In genomic region chr14:90970167-90970600, GRCh38 we compare ENCODE assay signal across 9 cellular contexts.
A peak's percentile ranks its signal among the peaks of the same experiment; 100 is the strongest.
DNase-seq lines count a peak whose midpoint lies in the region; ATAC-seq and TF ChIP-seq lines count a peak whose summit lies in the region.
"Had no signal": no experiment of that assay in that cellular context is flagged by ENCODE, and none has a peak within 500 bp of the region (broad histone marks: within the 10 kb centered on the region; RNA-seq: fewer than 3 reads in every experiment).

No MANE protein-coding gene starts in this region.

- peak overlapping the region; percentile 42 for H3K27ac ChIP-seq in neutrophil

- peak overlapping the region; percentile 94 for H3K27ac Mint-ChIP-seq in activated naive CD8-positive, alpha-beta T cell treated with anti-CD3 and anti-CD28 coated beads, Interleukin-2, amount 50 U/mL, for 24 hours

- no peaks in the 10 kb centered on the region for H3K27me3 ChIP-seq in neutrophil

- peaks cover 38% of the 10 kb centered on the region for H3K4me1 Mint-ChIP-seq in activated naive CD8-positive, alpha-beta T cell treated with anti-CD3 and anti-CD28 coated beads, Interleukin-2, amount 50 U/mL, for 24 hours

- H3K4me1 ChIP-seq in neutrophil (ENCODE audit: control insufficient read depth in 1 of 2, insufficient read depth in 1 of 2, low read depth in 1 of 2, low read length in 1 of 2), result peaks cover 28 to 33% of the 10 kb centered on the region in 2 experiments

- TF ChIP-seq CTCF in neutrophil (IDR thresholded peaks at IDR 0.05), result no peak

- H3K9me3 ChIP-seq in neutrophil, result no peaks in the 10 kb centered on the region

- no peaks in the 10 kb centered on the region for H3K36me3 ChIP-seq in neutrophil

- ATAC-seq in activated naive CD8-positive, alpha-beta T cell treated with anti-CD3 and anti-CD28 coated beads, Interleukin-2, amount 50 U/mL, for 24 hours, result peak; percentile 95

- DNase-seq in SIG-M5 treated with dmso at 0.1 percent for 504 hours (lab: John Stamatoyannopoulos, UW; ENCODE audit: unreplicated experiment) (peak; percentile 44), SIG-M5 (lab: John Stamatoyannopoulos, UW) (no peak), LoVo (ENCODE audit: low spot score) (peak; percentile 89), DMS153 (lab: John Stamatoyannopoulos, UW) (no peak), GM03348 (ENCODE audit: low spot score) (no peak), HuH-7.5 (ENCODE audit: low spot score) (no peak)
- DNase-seq in activated naive CD8-positive, alpha-beta T cell treated with anti-CD3 and anti-CD28 coated beads, Interleukin-2, amount 50 U/mL, for 24 hours, result no peak
- DNase-seq: 8988T had no signal

- H3K36me3 Mint-ChIP-seq in activated naive CD8-positive, alpha-beta T cell treated with anti-CD3 and anti-CD28 coated beads, Interleukin-2, amount 50 U/mL, for 24 hours (ENCODE audit: low read depth), result peaks cover 17% of the 10 kb centered on the region

- no peaks in the 10 kb centered on the region for H3K9me3 Mint-ChIP-seq in activated naive CD8-positive, alpha-beta T cell treated with anti-CD3 and anti-CD28 coated beads, Interleukin-2, amount 50 U/mL, for 24 hours

- no peak overlapping the region for H3K4me3 ChIP-seq in neutrophil (ENCODE audit: low read depth in 1 of 2, low read length in 1 of 2)

- peak overlapping the region; percentile 68 for H3K4me3 Mint-ChIP-seq in activated naive CD8-positive, alpha-beta T cell treated with anti-CD3 and anti-CD28 coated beads, Interleukin-2, amount 50 U/mL, for 24 hours

- H3K27me3 Mint-ChIP-seq in activated naive CD8-positive, alpha-beta T cell treated with anti-CD3 and anti-CD28 coated beads, Interleukin-2, amount 50 U/mL, for 24 hours, result no peaks in the 10 kb centered on the region

Comparison
In these comparisons a context has a peak if more than half of its experiments do, and no peak if none do; other contexts are left out.
1. DNase-seq: peak in SIG-M5 treated with dmso at 0.1 percent for 504 hours (single experiment) and LoVo (single experiment); none in SIG-M5 (single experiment), activated naive CD8-positive, alpha-beta T cell treated with anti-CD3 and anti-CD28 coated beads, Interleukin-2, amount 50 U/mL, for 24 hours (single experiment), DMS153 (single experiment), GM03348 (single experiment) and HuH-7.5 (single experiment).